30 cellular contexts compared by ENCODE assay signal in genomic region chr5:5537426-5537825, GRCh38.
"Had no signal": no experiment of that assay in that cellular context is flagged by ENCODE, and none has a peak within 500 bp of the region (broad histone marks: within the 10 kb centered on the region; RNA-seq: fewer than 3 reads in every experiment).

No MANE protein-coding gene starts in this region.

- H3K27me3 ChIP-seq: ascending aorta, cardiac muscle cell, colonic mucosa, esophagus squamous epithelium had no signal

- DNase-seq: activated CD4-positive, alpha-beta T cell treated with anti-CD3 and anti-CD28 coated beads for 1 hour; activated CD4-positive, alpha-beta T cell treated with anti-CD3 and anti-CD28 coated beads for 4 hours; activated CD4-positive, alpha-beta T cell treated with anti-CD3 and anti-CD28 coated beads, Interleukin-2, amount 10 ng/mL, durations not matched to agents 7 days and 5 days; activated CD4-positive, alpha-beta T cell treated with anti-CD3 and anti-CD28 coated beads, Interleukin-2, amount 50 U/mL, for 4 hours; activated CD8-positive, alpha-beta memory T cell treated with anti-CD3 and anti-CD28 coated beads for 24 hours; activated CD8-positive, alpha-beta T cell treated with anti-CD3 and anti-CD28 coated beads for 36 hours; activated effector memory CD4-positive, alpha-beta T cell treated with anti-CD3 and anti-CD28 coated beads, Interleukin-2, amount 50 U/mL, for 16 hours; activated naive CD4-positive, alpha-beta T cell treated with anti-CD3 and anti-CD28 coated beads for 36 hours; activated naive CD8-positive, alpha-beta T cell treated with anti-CD3 and anti-CD28 coated beads for 36 hours; activated naive CD8-positive, alpha-beta T cell treated with anti-CD3 and anti-CD28 coated beads, Interleukin-2, amount 50 U/mL, for 24 hours; activated T-cell treated with anti-CD3 and anti-CD28 coated beads, Interleukin-2, amount 50 U/mL, for 48 hours; central memory CD4-positive, alpha-beta T cell; cerebellar nuclear complex; colonic mucosa; effector CD8-positive, alpha-beta T cell; esophagus squamous epithelium; foreskin melanocyte; T-helper 2 cell had no signal

- H3K9me3 Mint-ChIP-seq: activated CD4-positive, alpha-beta T cell treated with anti-CD3 and anti-CD28 coated beads, Interleukin-2, amount 10 ng/mL, durations not matched to agents 7 days and 5 days; activated CD8-positive, alpha-beta T cell treated with anti-CD3 and anti-CD28 coated beads for 36 hours; activated naive CD4-positive, alpha-beta T cell treated with anti-CD3 and anti-CD28 coated beads for 36 hours; activated naive CD4-positive, alpha-beta T cell treated with anti-CD3 and anti-CD28 coated beads, Interleukin-2, amount 50 U/mL, for 24 hours; activated naive CD8-positive, alpha-beta T cell treated with anti-CD3 and anti-CD28 coated beads for 36 hours; activated naive CD8-positive, alpha-beta T cell treated with anti-CD3 and anti-CD28 coated beads, Interleukin-2, amount 50 U/mL, for 24 hours; activated T-helper 1 cell treated with anti-CD3 and anti-CD28 coated beads, Interleukin-12 subunit alpha, Interleukin-12 subunit beta, Interleukin-2, Interleukin-4 antibody, amounts not matched to agents 30 ng/mL and 10 ng/mL and 1 ng/mL, durations not matched to agents 14 hours and 24 hours and 36 hours; activated T-helper 2 cell treated with anti-CD3 and anti-CD28 coated beads, Interferon-gamma antibody, Interleukin-2, Interleukin-4, amounts not matched to agents 10 μg/mL and 5 μg/mL and 100 μg/mL, durations not matched to agents 14 hours and 24 hours and 36 hours had no signal

- H3K36me3 Mint-ChIP-seq: activated naive CD4-positive, alpha-beta T cell treated with anti-CD3 and anti-CD28 coated beads, Interleukin-2, amount 50 U/mL, for 24 hours; activated naive CD8-positive, alpha-beta T cell treated with anti-CD3 and anti-CD28 coated beads for 36 hours; brain; WTC11 had no signal

- H3K27ac Mint-ChIP-seq: activated CD4-positive, alpha-beta T cell treated with anti-CD3 and anti-CD28 coated beads, Interleukin-2, amount 10 ng/mL, durations not matched to agents 7 days and 5 days; activated CD8-positive, alpha-beta T cell treated with anti-CD3 and anti-CD28 coated beads for 36 hours; activated naive CD4-positive, alpha-beta T cell treated with anti-CD3 and anti-CD28 coated beads for 36 hours; activated naive CD4-positive, alpha-beta T cell treated with anti-CD3 and anti-CD28 coated beads, Interleukin-2, amount 50 U/mL, for 24 hours; activated naive CD8-positive, alpha-beta T cell treated with anti-CD3 and anti-CD28 coated beads for 36 hours; activated naive CD8-positive, alpha-beta T cell treated with anti-CD3 and anti-CD28 coated beads, Interleukin-2, amount 50 U/mL, for 24 hours; activated T-helper 1 cell treated with anti-CD3 and anti-CD28 coated beads, Interleukin-12 subunit alpha, Interleukin-12 subunit beta, Interleukin-2, Interleukin-4 antibody, amounts not matched to agents 30 ng/mL and 10 ng/mL and 1 ng/mL, durations not matched to agents 14 hours and 24 hours and 36 hours; activated T-helper 2 cell treated with anti-CD3 and anti-CD28 coated beads, Interferon-gamma antibody, Interleukin-2, Interleukin-4, amounts not matched to agents 10 μg/mL and 5 μg/mL and 100 μg/mL, durations not matched to agents 14 hours and 24 hours and 36 hours; WTC11 had no signal

- H3K4me1 Mint-ChIP-seq: activated CD4-positive, alpha-beta T cell treated with anti-CD3 and anti-CD28 coated beads, Interleukin-2, amount 10 ng/mL, durations not matched to agents 7 days and 5 days; activated naive CD4-positive, alpha-beta T cell treated with anti-CD3 and anti-CD28 coated beads, Interleukin-2, amount 50 U/mL, for 24 hours; activated naive CD8-positive, alpha-beta T cell treated with anti-CD3 and anti-CD28 coated beads for 36 hours; activated naive CD8-positive, alpha-beta T cell treated with anti-CD3 and anti-CD28 coated beads, Interleukin-2, amount 50 U/mL, for 24 hours had no signal

- H3K9me3 ChIP-seq: ascending aorta, breast epithelium, colonic mucosa, esophagus squamous epithelium, gastroesophageal sphincter had no signal

- H3K27ac ChIP-seq: ascending aorta, breast epithelium, cardiac muscle cell, colonic mucosa, epithelial cell of prostate, esophagus squamous epithelium, gastroesophageal sphincter had no signal

- FAIRE-seq: endometrium, endothelial cell of umbilical vein had no signal

- H3K4me3 Mint-ChIP-seq: activated CD4-positive, alpha-beta T cell treated with anti-CD3 and anti-CD28 coated beads, Interleukin-2, amount 10 ng/mL, durations not matched to agents 7 days and 5 days; activated CD8-positive, alpha-beta T cell treated with anti-CD3 and anti-CD28 coated beads for 36 hours; activated naive CD4-positive, alpha-beta T cell treated with anti-CD3 and anti-CD28 coated beads for 36 hours; activated naive CD4-positive, alpha-beta T cell treated with anti-CD3 and anti-CD28 coated beads, Interleukin-2, amount 50 U/mL, for 24 hours; activated naive CD8-positive, alpha-beta T cell treated with anti-CD3 and anti-CD28 coated beads for 36 hours; activated naive CD8-positive, alpha-beta T cell treated with anti-CD3 and anti-CD28 coated beads, Interleukin-2, amount 50 U/mL, for 24 hours; activated T-helper 1 cell treated with anti-CD3 and anti-CD28 coated beads, Interleukin-12 subunit alpha, Interleukin-12 subunit beta, Interleukin-2, Interleukin-4 antibody, amounts not matched to agents 30 ng/mL and 10 ng/mL and 1 ng/mL, durations not matched to agents 14 hours and 24 hours and 36 hours; brain; WTC11 had no signal

- H3K27me3 Mint-ChIP-seq: activated naive CD4-positive, alpha-beta T cell treated with anti-CD3 and anti-CD28 coated beads, Interleukin-2, amount 50 U/mL, for 24 hours had no signal

- H3K4me3 ChIP-seq: ascending aorta, breast epithelium, cardiac muscle cell, colonic mucosa, esophagus squamous epithelium, gastroesophageal sphincter had no signal

- H3K36me3 ChIP-seq: ascending aorta, breast epithelium, cardiac muscle cell, colonic mucosa, esophagus squamous epithelium, gastroesophageal sphincter had no signal
